ENCODE assay signal across 26 cellular contexts in genomic region chr22:23122992-23123803, GRCh38. TPM values are rescaled to one million over a fixed set of nuclear protein-coding genes. Genes with fewer than 3 reads are reported as not detected.
"Had no signal": no experiment of that assay in that cellular context is flagged by ENCODE, and none has a peak within 500 bp of the region (broad histone marks: within the 10 kb centered on the region; RNA-seq: fewer than 3 reads in every experiment).

No MANE protein-coding gene starts in this region.

- H3K36me3 ChIP-seq: cardiac muscle cell, thoracic aorta, upper lobe of left lung had no signal

- H3K4me3 ChIP-seq: cardiac muscle cell, stomach, thoracic aorta, upper lobe of left lung had no signal

- H3K27ac ChIP-seq: cardiac muscle cell, parathyroid adenoma, stomach, thoracic aorta, upper lobe of left lung had no signal

- H3K4me1 ChIP-seq: parathyroid adenoma, upper lobe of left lung had no signal

- ATAC-seq: activated T-cell treated with anti-CD3 and anti-CD28 coated beads, Interleukin-2, amount 50 U/mL, for 4 hours; effector memory CD8-positive, alpha-beta T cell; esophagus mucosa; sciatic nerve; stimulated activated effector memory CD8-positive, alpha-beta T cell treated with anti-CD3 and anti-CD28 coated beads, Interleukin-12 subunit alpha, Interleukin-12 subunit beta, amount 100 ng/mL, for 72 hours had no signal

- H3K27me3 ChIP-seq: cardiac muscle cell, stomach, upper lobe of left lung had no signal

- FAIRE-seq: endothelial cell of umbilical vein, small intestine had no signal

- H2AFZ ChIP-seq: parathyroid adenoma had no signal

- DNase-seq: activated CD4-positive, alpha-beta T cell treated with anti-CD3 and anti-CD28 coated beads for 1 hour; activated CD4-positive, alpha-beta T cell treated with anti-CD3 and anti-CD28 coated beads, Interleukin-2, amount 50 U/mL, for 1 hour; activated CD8-positive, alpha-beta memory T cell treated with anti-CD3 and anti-CD28 coated beads for 24 hours; activated CD8-positive, alpha-beta memory T cell treated with anti-CD3 and anti-CD28 coated beads, Interleukin-2, amount 50 U/mL, for 48 hours; activated naive CD4-positive, alpha-beta T cell treated with Interleukin-2 at 50 U/mL for 16 hours; activated naive CD8-positive, alpha-beta T cell treated with anti-CD3 and anti-CD28 coated beads, Interleukin-2, amount 10 ng/mL, durations not matched to agents 7 days and 5 days; activated T-cell treated with anti-CD3 and anti-CD28 coated beads, Interleukin-2, amount 50 U/mL, for 4 hours; dermis blood vessel endothelial cell; effector memory CD8-positive, alpha-beta T cell; kidney glomerular epithelial cell; nephron progenitor cell; small intestine; stimulated activated CD4-positive, alpha-beta T cell treated with anti-CD3 and anti-CD28 coated beads, Interleukin-2, amount 100 ng/mL, for 24 hours; stomach; T-helper 9 cell; upper lobe of left lung had no signal

- H3K79me2 ChIP-seq: parathyroid adenoma had no signal

- H3K9ac ChIP-seq: parathyroid adenoma had no signal

- H3K9me3 ChIP-seq: stomach, thoracic aorta, upper lobe of left lung had no signal

RNA-seq across cellular contexts. Expression of gene RSPH14, which starts 18.6 kb away (rescaled TPM):
- total RNA-seq: activated T-cell treated with anti-CD3 and anti-CD28 coated beads, Interleukin-2, amount 50 U/mL, for 4 hours; endothelial cell of umbilical vein; esophagus mucosa; mononuclear cell; myocyte; stomach; T-helper 1 cell treated with Interleukin-12 subunit alpha and Interleukin-12 subunit beta and Interleukin-4 antibody, amounts not matched to agents 30 ng/mL and 1 ng/mL, for 36 hours had no signal
- polyA plus RNA-seq: endothelial cell of umbilical vein had no signal

RNA-seq across cellular contexts. Expression of gene RAB36, which starts 22.1 kb away (rescaled TPM):
- total RNA-seq: mononuclear cell; T-helper 1 cell treated with Interleukin-12 subunit alpha and Interleukin-12 subunit beta and Interleukin-4 antibody, amounts not matched to agents 30 ng/mL and 1 ng/mL, for 36 hours had no signal
